Comparison of ENCODE assay signal across 23 cellular contexts in the genomic region with DNA sequence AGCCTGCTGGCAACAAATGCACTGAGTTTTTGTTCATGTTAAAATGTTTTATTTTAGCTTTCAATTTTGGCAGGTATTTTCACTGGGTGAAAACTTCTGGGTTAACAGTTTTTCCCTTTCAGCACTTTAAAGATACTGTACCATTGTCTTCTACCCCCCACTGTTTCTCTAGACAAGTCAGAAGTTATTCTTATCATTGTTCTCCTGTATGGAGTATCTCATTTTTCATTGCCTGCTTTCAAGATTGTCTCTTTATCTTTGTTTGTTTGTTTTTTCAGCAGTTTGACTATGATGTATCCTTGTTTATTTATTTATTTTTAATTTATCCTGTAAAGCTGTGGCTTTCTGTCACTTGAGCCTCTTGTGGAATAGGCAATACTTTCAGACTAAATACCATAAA.
"Had no signal": no experiment of that assay in that cellular context is flagged by ENCODE, and none has a peak within 500 bp of the region (broad histone marks: within the 10 kb centered on the region; RNA-seq: fewer than 3 reads in every experiment).

No MANE protein-coding gene starts in this region.

- ATAC-seq: foreskin keratinocyte; gastroesophageal sphincter; heart left ventricle; left cardiac atrium; left lung; left ventricle myocardium superior; lower lobe of right lung; naive thymus-derived CD4-positive, alpha-beta T cell had no signal

- H3K4me1 ChIP-seq: esophagus muscularis mucosa, foreskin keratinocyte, gastroesophageal sphincter, heart left ventricle, left lung, lower lobe of right lung had no signal

- FAIRE-seq: colon, endothelial cell of umbilical vein, frontal cortex, keratinocyte had no signal

- H3K36me3 ChIP-seq: esophagus muscularis mucosa, gastroesophageal sphincter, heart left ventricle, left lung, lower lobe of right lung had no signal

- H3K79me2 ChIP-seq: hepatocyte had no signal

- H2AFZ ChIP-seq: hepatocyte had no signal

- DNase-seq: dermis blood vessel endothelial cell; dorsolateral prefrontal cortex; effector CD4-positive, alpha-beta T cell; effector memory CD4-positive, alpha-beta T cell; foreskin keratinocyte; heart left ventricle; hypothalamus; immature natural killer cell; left cardiac atrium; left lung; left ventricle myocardium superior; lower lobe of right lung; mesenchymal stem cell; midbrain; naive thymus-derived CD4-positive, alpha-beta T cell had no signal

- H3K27ac ChIP-seq: coronary artery, dorsolateral prefrontal cortex, esophagus muscularis mucosa, foreskin keratinocyte, gastroesophageal sphincter, heart left ventricle, hepatocyte, left lung, lower lobe of right lung had no signal

- H3K9me3 ChIP-seq: lower lobe of right lung had no signal

- H3K4me2 ChIP-seq: hepatocyte had no signal

- H3K4me3 ChIP-seq: coronary artery, dorsolateral prefrontal cortex, esophagus muscularis mucosa, gastroesophageal sphincter, heart left ventricle, hepatocyte, left lung, lower lobe of right lung had no signal

- H3K27me3 ChIP-seq: dorsolateral prefrontal cortex, esophagus muscularis mucosa, foreskin keratinocyte, gastroesophageal sphincter, heart left ventricle, hepatocyte, left lung had no signal
